14 cellular contexts compared by ENCODE assay signal in genomic region chr9:109953813-109954489, GRCh38.
DNase-seq lines count a peak whose midpoint lies in the region; TF ChIP-seq lines count a peak whose summit lies in the region.
"Had no signal": no experiment of that assay in that cellular context is flagged by ENCODE, and none has a peak within 500 bp of the region (broad histone marks: within the 10 kb centered on the region; RNA-seq: fewer than 3 reads in every experiment).

No MANE protein-coding gene starts in this region.

- no peaks in the 10 kb centered on the region for H3K36me3 ChIP-seq in KMS-11 (ENCODE audit: insufficient read depth)
- H3K36me3 ChIP-seq: tibial nerve had no signal

- peaks cover 13% of the 10 kb centered on the region for H3K4me1 Mint-ChIP-seq in osteocyte (ENCODE audit: unreplicated experiment)

- H3K4me3 ChIP-seq in KMS-11 (IDR thresholded peaks at IDR 0.05; ENCODE audit: insufficient read depth, low read depth, low read length) (no peak overlapping the region), cardiac fibroblast (replicated peaks in 1 of 2; ENCODE audit: low read depth in 2 of 2, low read length in 2 of 2) (no peak overlapping the region)
- H3K4me3 ChIP-seq: tibial nerve had no signal

- TF ChIP-seq CTCF in KMS-11 (conservative IDR thresholded peaks at IDR 0.05; ENCODE audit: low read depth, low read length) (peak; percentile 36; the same call in 1 of the 2 replicates), cardiac fibroblast (IDR thresholded peaks at IDR 0.05; ENCODE audit: low read depth, low read length) (peak; percentile 38), osteocyte (IDR thresholded peaks at IDR 0.05) (peak; percentile 21)

- H4K20me1 ChIP-seq in KMS-11 (ENCODE audit: insufficient read depth) = no peaks in the 10 kb centered on the region

- H3K36me3 Mint-ChIP-seq in osteocyte (ENCODE audit: unreplicated experiment) = peaks cover 2% of the 10 kb centered on the region

- no peak overlapping the region for H3K27ac ChIP-seq in KMS-11
- H3K27ac ChIP-seq: tibial nerve had no signal

- DNase-seq in DMS53 (lab: John Stamatoyannopoulos, UW) = peak; percentile 19
- no peak for DNase-seq in DMS53 treated with DMSO at 0.1 percent for 48 hours (lab: John Stamatoyannopoulos, UW; ENCODE audit: unreplicated experiment)
- no peak for DNase-seq in cardiac fibroblast (ENCODE audit: low read depth in 2 of 2)
- DNase-seq in osteocyte (ENCODE audit: extremely low spot score, unreplicated experiment) = no peak
- DNase-seq in NCI-H2081 (lab: John Stamatoyannopoulos, UW) = no peak
- DNase-seq in activated gamma-delta T cell treated with Interleukin-2 at 50 U/mL for 16 hours = no peak
- DNase-seq in NCI-H128 (lab: John Stamatoyannopoulos, UW; ENCODE audit: unreplicated experiment) = no peak
- DNase-seq: activated CD4-positive, alpha-beta T cell treated with anti-CD3 and anti-CD28 coated beads, Interleukin-2, amount 50 U/mL, for 4 hours; activated effector memory CD4-positive, alpha-beta T cell treated with Interleukin-2 at 50 U/mL for 16 hours; caudate nucleus; mesenchymal stem cell; NCI-H1930 had no signal

- no peaks in the 10 kb centered on the region for H3K9me3 Mint-ChIP-seq in osteocyte (ENCODE audit: unreplicated experiment)

- H3K4me2 ChIP-seq in KMS-11 = no peak overlapping the region

- H3K27me3 Mint-ChIP-seq in osteocyte (ENCODE audit: unreplicated experiment) = no peaks in the 10 kb centered on the region

- H3K27ac Mint-ChIP-seq in osteocyte (ENCODE audit: unreplicated experiment) = no peak overlapping the region

- peaks cover 20% of the 10 kb centered on the region for H3K4me1 ChIP-seq in KMS-11 (ENCODE audit: low read depth, poor library complexity, severe bottlenecking)
- H3K4me1 ChIP-seq: tibial nerve had no signal

- no peak overlapping the region for H3K9ac ChIP-seq in KMS-11

- no peak overlapping the region for H2AFZ ChIP-seq in KMS-11 (ENCODE audit: low read depth)

- H3K27me3 ChIP-seq in KMS-11 (ENCODE audit: insufficient read depth, low read depth) = no peaks in the 10 kb centered on the region
- H3K27me3 ChIP-seq: tibial nerve had no signal

- H3K4me3 Mint-ChIP-seq in osteocyte (ENCODE audit: unreplicated experiment) = no peak overlapping the region

- H3K79me2 ChIP-seq in KMS-11 (ENCODE audit: insufficient read depth, low read depth) = no peaks in the 10 kb centered on the region
